1 cellular context compared by ENCODE assay signal in genomic region chr19:17997969-17998826, GRCh38.
TF ChIP-seq lines count a peak whose summit lies in the region.

No MANE protein-coding gene starts in this region.

TF ChIP-seq in SK-N-SH, 30 proteins besides CTCF, POLR2A, EP300 and RAD21 (continued from another document):
- TF ChIP-seq MXI1 (IDR thresholded peaks at IDR 0.05; ENCODE audit: low read depth, low read length): no peak
- TF ChIP-seq MEF2A (IDR thresholded peaks at IDR 0.05; ENCODE audit: borderline replicate concordance, low read depth): no peak
- TF ChIP-seq POLR2AphosphoS5 (IDR thresholded peaks at IDR 0.05; ENCODE audit: low read depth, low read length): no peak
- TF ChIP-seq YY1 (IDR thresholded peaks at IDR 0.05; ENCODE audit: low read depth): no peak
- TF ChIP-seq, protein P1, sequence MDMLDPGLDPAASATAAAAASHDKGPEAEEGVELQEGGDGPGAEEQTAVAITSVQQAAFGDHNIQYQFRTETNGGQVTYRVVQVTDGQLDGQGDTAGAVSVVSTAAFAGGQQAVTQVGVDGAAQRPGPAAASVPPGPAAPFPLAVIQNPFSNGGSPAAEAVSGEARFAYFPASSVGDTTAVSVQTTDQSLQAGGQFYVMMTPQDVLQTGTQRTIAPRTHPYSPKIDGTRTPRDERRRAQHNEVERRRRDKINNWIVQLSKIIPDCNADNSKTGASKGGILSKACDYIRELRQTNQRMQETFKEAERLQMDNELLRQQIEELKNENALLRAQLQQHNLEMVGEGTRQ (IDR thresholded peaks at IDR 0.05; ENCODE audit: borderline replicate concordance, low read depth, low read length): no peak
- no peak for TF ChIP-seq CHD2 (IDR thresholded peaks at IDR 0.05; ENCODE audit: low read length, partially characterized antibody)
- no peak for TF ChIP-seq FOSL2 (IDR thresholded peaks at IDR 0.05; ENCODE audit: borderline replicate concordance, low read depth)
- TF ChIP-seq ZBTB33 (IDR thresholded peaks at IDR 0.05; ENCODE audit: borderline replicate concordance, low read depth): no peak
TF ChIP-seq in SK-N-SH: peak in this region for 0.
